ENCODE assay signal across 21 cellular contexts in the genomic region with DNA sequence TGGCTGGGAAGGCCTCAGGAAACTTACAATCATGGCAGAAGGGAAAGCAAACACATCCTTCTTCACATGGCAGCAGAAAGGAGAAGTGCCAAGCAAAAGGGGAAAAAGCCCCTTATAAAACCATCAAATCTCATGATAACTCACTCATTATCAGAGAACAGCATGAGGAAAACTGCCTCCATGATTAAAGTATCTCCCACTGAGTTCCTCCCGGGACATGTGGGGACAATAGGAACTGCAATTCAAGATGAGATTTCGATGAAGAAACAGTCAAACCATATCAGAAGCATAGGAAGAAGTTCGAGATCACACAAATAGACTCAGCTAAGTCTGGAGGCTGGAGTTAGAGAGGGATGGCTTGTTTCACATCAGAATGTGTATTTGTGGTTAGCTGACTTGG.
DNase-seq lines count a peak whose midpoint lies in the region; ATAC-seq, FAIRE-seq and TF ChIP-seq lines count a peak whose summit lies in the region.
"Had no signal": no experiment of that assay in that cellular context is flagged by ENCODE, and none has a peak within 500 bp of the region (broad histone marks: within the 10 kb centered on the region; RNA-seq: fewer than 3 reads in every experiment).

No MANE protein-coding gene starts in this region.

- H3K18ac ChIP-seq in H1 (ENCODE audit: extremely low read depth, low read length) (no peak overlapping the region), neuronal stem cell (ENCODE audit: low read length) (no peak overlapping the region)

- H4K5ac ChIP-seq in H1 (ENCODE audit: insufficient read length, low read depth, low read length): no peak overlapping the region

- H3K27ac ChIP-seq in H1 (ENCODE audit: low read depth, low read length) (no peak overlapping the region), neuronal stem cell (replicated peaks; ENCODE audit: low read length) (no peak overlapping the region)
- no peak overlapping the region for H3K27ac ChIP-seq in CD8-positive, alpha-beta T cell (ENCODE audit: low read depth, low read length)
- H3K27ac ChIP-seq: C4-2B, GM23248 had no signal

- H3K79me1 ChIP-seq in H1 (ENCODE audit: low read depth, low read length) (no peaks in the 10 kb centered on the region), neuronal stem cell (ENCODE audit: low read depth, low read length) (no peaks in the 10 kb centered on the region)

- H3K27ac Mint-ChIP-seq in activated naive CD8-positive, alpha-beta T cell treated with anti-CD3 and anti-CD28 coated beads, Interleukin-2, amount 50 U/mL, for 24 hours: no peak overlapping the region
- H3K27ac Mint-ChIP-seq in CD14-positive monocyte: no peak overlapping the region
- no peak overlapping the region for H3K27ac Mint-ChIP-seq in CD8-positive, alpha-beta T cell
- H3K27ac Mint-ChIP-seq: CD4-positive, alpha-beta memory T cell had no signal

- DNase-seq in H54 (ENCODE audit: insufficient read length, low spot score) (no peak), OCI-M1 (lab: John Stamatoyannopoulos, UW) (peak; percentile 21), H1 (ENCODE audit: low read depth in 1 of 2, low spot score in 2 of 2) (no peak), neuronal stem cell (ENCODE audit: low spot score) (no peak), NCI-H526 (lab: John Stamatoyannopoulos, UW) (no peak), CD14-positive monocyte (ENCODE audit: low spot score) (no peak)
- DNase-seq in activated naive CD8-positive, alpha-beta T cell treated with anti-CD3 and anti-CD28 coated beads, Interleukin-2, amount 50 U/mL, for 24 hours: no peak
- DNase-seq in CD8-positive, alpha-beta T cell: no peak
- DNase-seq: ACHN; CD4-positive, alpha-beta memory T cell; DMS153; DMS79; GDM1; GM23248; HCEC 1CT; Kasumi-1; KG1 had no signal

- no peak overlapping the region for H2BK15ac ChIP-seq in H1 (ENCODE audit: low read length)
- H2BK15ac ChIP-seq in neuronal stem cell (ENCODE audit: low read length): no peak overlapping the region

- WGBS in H1 (ENCODE audit: extremely low coverage in 1 of 2, insufficient coverage in 1 of 2, insufficient read length in 1 of 2, insufficient replicate concordance in 2 of 2, low coverage in 1 of 2, low lambda C conversion rate in 2 of 2, missing lambda C conversion rate in 1 of 2), 2 experiments: 90% methylated on average over 3 of the region's 3 CpGs; no CpG with 5 or more reads in 1 of the 2 experiments
- no CpG with 5 or more reads among the region's 3 CpGs for WGBS in neuronal stem cell (ENCODE audit: extremely low coverage in 2 of 2, insufficient read length in 2 of 2, insufficient replicate concordance in 1 of 2), 2 donors

- H3K4me2 ChIP-seq in H1 (ENCODE audit: insufficient read depth in 1 of 2, low read depth in 2 of 2, low read length in 2 of 2) (no peak overlapping the region), neuronal stem cell (ENCODE audit: insufficient read depth, low read length, poor library complexity, severe bottlenecking) (no peak overlapping the region)

- no peaks in the 10 kb centered on the region for H3K4me1 ChIP-seq in H1 (replicated peaks in 1 of 4; ENCODE audit: control insufficient read depth in 3 of 4, insufficient read depth in 4 of 4, low read length in 3 of 4)
- H3K4me1 ChIP-seq in neuronal stem cell (ENCODE audit: control insufficient read depth in 2 of 2, insufficient read depth in 1 of 2, low read depth in 1 of 2, low read length in 2 of 2): no peaks in the 10 kb centered on the region
- no peaks in the 10 kb centered on the region for H3K4me1 ChIP-seq in CD8-positive, alpha-beta T cell (ENCODE audit: insufficient read depth, low read length)

- no peaks in the 10 kb centered on the region for H3K79me2 ChIP-seq in H1 (ENCODE audit: control insufficient read depth in 1 of 2, insufficient read depth in 2 of 2, low read length in 2 of 2)

- H3K4ac ChIP-seq in H1 (replicated peaks; ENCODE audit: insufficient read length, low read depth, low read length) (no peak overlapping the region), neuronal stem cell (ENCODE audit: low read length) (no peak overlapping the region)

- no peak overlapping the region for H3K56ac ChIP-seq in H1 (replicated peaks; ENCODE audit: insufficient read length, low read depth, low read length)

- no peak overlapping the region for H3K9ac ChIP-seq in H1 (replicated peaks in 1 of 4; ENCODE audit: extremely low read depth in 1 of 4, low read depth in 3 of 4, low read length in 3 of 4)
- H3K9ac ChIP-seq in neuronal stem cell (ENCODE audit: low read depth, low read length, poor library complexity): no peak overlapping the region
- H3K9ac ChIP-seq: GM23248 had no signal

- H4K91ac ChIP-seq in H1 (replicated peaks; ENCODE audit: insufficient read length, low read length) (no peak overlapping the region), neuronal stem cell (ENCODE audit: low read depth, low read length, poor library complexity) (no peak overlapping the region)

- H3K27me3 Mint-ChIP-seq in activated naive CD8-positive, alpha-beta T cell treated with anti-CD3 and anti-CD28 coated beads, Interleukin-2, amount 50 U/mL, for 24 hours: no peaks in the 10 kb centered on the region
- no peaks in the 10 kb centered on the region for H3K27me3 Mint-ChIP-seq in CD14-positive monocyte (ENCODE audit: low read depth in 3 of 3)
- no peaks in the 10 kb centered on the region for H3K27me3 Mint-ChIP-seq in CD8-positive, alpha-beta T cell (ENCODE audit: low read depth)
- H3K27me3 Mint-ChIP-seq: CD4-positive, alpha-beta memory T cell had no signal

- no peak overlapping the region for H2BK12ac ChIP-seq in H1 (ENCODE audit: low read depth, low read length)
- H2BK12ac ChIP-seq in neuronal stem cell (ENCODE audit: low read length): no peak overlapping the region

- CTCF ChIA-PET in H1 (lab: Charles Lee; ENCODE audit: partially characterized antibody): no interaction called here
- CTCF ChIA-PET in CD8-positive, alpha-beta T cell (lab: Charles Lee): no interaction called here

- H3K9me3 Mint-ChIP-seq in activated naive CD8-positive, alpha-beta T cell treated with anti-CD3 and anti-CD28 coated beads, Interleukin-2, amount 50 U/mL, for 24 hours: no peaks in the 10 kb centered on the region
- H3K9me3 Mint-ChIP-seq in CD14-positive monocyte: peaks cover 0 to 12% (median 3%) of the 10 kb centered on the region in 7 donors
- no peaks in the 10 kb centered on the region for H3K9me3 Mint-ChIP-seq in CD8-positive, alpha-beta T cell

- H2AK5ac ChIP-seq in H1 (ENCODE audit: low read depth, low read length): no peak overlapping the region
- H2AK5ac ChIP-seq in neuronal stem cell (ENCODE audit: low read depth, low read length): no peak overlapping the region

- no peaks in the 10 kb centered on the region for H3K4me1 Mint-ChIP-seq in activated naive CD8-positive, alpha-beta T cell treated with anti-CD3 and anti-CD28 coated beads, Interleukin-2, amount 50 U/mL, for 24 hours
- H3K4me1 Mint-ChIP-seq in CD14-positive monocyte: no peaks in the 10 kb centered on the region
- no peaks in the 10 kb centered on the region for H3K4me1 Mint-ChIP-seq in CD8-positive, alpha-beta T cell (ENCODE audit: low read depth)
- H3K4me1 Mint-ChIP-seq: CD4-positive, alpha-beta memory T cell had no signal

- H3K23ac ChIP-seq in H1 (ENCODE audit: insufficient read length) (no peak overlapping the region), neuronal stem cell (ENCODE audit: low read depth, low read length, poor library complexity) (no peak overlapping the region)

- H4K20me1 ChIP-seq in H1 (replicated peaks in 1 of 2; ENCODE audit: control insufficient read depth in 1 of 2, insufficient read depth in 2 of 2, low read length in 2 of 2): no peaks in the 10 kb centered on the region

- H3K14ac ChIP-seq in H1 (ENCODE audit: insufficient read length) (no peak overlapping the region), neuronal stem cell (ENCODE audit: low read length) (no peak overlapping the region)

- H3K27me3 ChIP-seq in H1 (replicated peaks in 1 of 4; ENCODE audit: control insufficient read depth in 3 of 4, extremely low read depth in 1 of 4, insufficient read depth in 3 of 4, low read length in 3 of 4): no peaks in the 10 kb centered on the region
- no peaks in the 10 kb centered on the region for H3K27me3 ChIP-seq in neuronal stem cell (ENCODE audit: control insufficient read depth in 3 of 3, insufficient read depth in 3 of 3, low read depth in 1 of 3, low read length in 3 of 3)
- no peaks in the 10 kb centered on the region for H3K27me3 ChIP-seq in CD8-positive, alpha-beta T cell (ENCODE audit: insufficient read depth, low read length)

- H3K4me3 Mint-ChIP-seq in activated naive CD8-positive, alpha-beta T cell treated with anti-CD3 and anti-CD28 coated beads, Interleukin-2, amount 50 U/mL, for 24 hours: no peak overlapping the region
- H3K4me3 Mint-ChIP-seq in CD14-positive monocyte: no peak overlapping the region
- no peak overlapping the region for H3K4me3 Mint-ChIP-seq in CD8-positive, alpha-beta T cell
- H3K4me3 Mint-ChIP-seq: CD4-positive, alpha-beta memory T cell had no signal

- FAIRE-seq in H54 (lab: Jason Lieb, UNC) (peak; percentile 66), H1 (lab: Jason Lieb, UNC) (no peak)
- FAIRE-seq: A204.1, GM12892, GM18507 had no signal

- H4K8ac ChIP-seq in H1 (ENCODE audit: extremely low read depth, insufficient read depth, low read length) (no peak overlapping the region), neuronal stem cell (ENCODE audit: low read depth, low read length) (no peak overlapping the region)

- no peak overlapping the region for H2BK5ac ChIP-seq in H1 (ENCODE audit: low read depth, low read length)
- H2BK5ac ChIP-seq in neuronal stem cell (ENCODE audit: low read length): no peak overlapping the region

- no peak for TF ChIP-seq EP300 in H1 (IDR thresholded peaks at IDR 0.05; ENCODE audit: borderline replicate concordance in 1 of 2, low read depth in 2 of 2, low read length in 2 of 2)

- no peak overlapping the region for H3K4me3 ChIP-seq in H1 (ENCODE audit: extremely low read depth in 1 of 4, insufficient read depth in 2 of 4, low read depth in 3 of 4, low read length in 4 of 4)
- H3K4me3 ChIP-seq in neuronal stem cell (ENCODE audit: low read length in 2 of 2): no peak overlapping the region
- no peak overlapping the region for H3K4me3 ChIP-seq in CD8-positive, alpha-beta T cell (ENCODE audit: low read depth, low read length)
- H3K4me3 ChIP-seq: GM23248 had no signal

- TF ChIP-seq RAD21 in H1 (IDR thresholded peaks at IDR 0.05 in 1 of 2, conservative IDR thresholded peaks at IDR 0.05 in 1 of 2; ENCODE audit: low read depth in 2 of 2, low read length in 2 of 2): no peak

- POLR2A ChIA-PET in H1 (lab: Charles Lee; ENCODE audit: partially characterized antibody): no interaction called here
- POLR2A ChIA-PET in CD8-positive, alpha-beta T cell (lab: Charles Lee): no interaction called here

- no peak for ATAC-seq in activated naive CD8-positive, alpha-beta T cell treated with anti-CD3 and anti-CD28 coated beads, Interleukin-2, amount 50 U/mL, for 24 hours
- ATAC-seq in CD8-positive, alpha-beta T cell: no peak

- no peaks in the 10 kb centered on the region for H3K9me3 ChIP-seq in H1 (ENCODE audit: insufficient read depth in 2 of 2, low read depth in 1 of 2, low read length in 1 of 2)
- no peaks in the 10 kb centered on the region for H3K9me3 ChIP-seq in neuronal stem cell (replicated peaks in 1 of 2; ENCODE audit: control insufficient read depth in 2 of 2, insufficient read depth in 1 of 2, low read depth in 1 of 2, low read length in 2 of 2)
- no peaks in the 10 kb centered on the region for H3K9me3 ChIP-seq in CD8-positive, alpha-beta T cell (ENCODE audit: low read length)

- intact Hi-C loops in CD14-positive monocyte (cut with micrococcal nuclease): no loop called here
- intact Hi-C loops in CD8-positive, alpha-beta T cell (cut with DNase I, micrococcal nuclease): no loop called here

- H2BK120ac ChIP-seq in H1 (replicated peaks; ENCODE audit: low read depth, low read length) (no peak overlapping the region), neuronal stem cell (ENCODE audit: low read depth, low read length) (no peak overlapping the region)

- TF ChIP-seq POLR2A in H54 (IDR thresholded peaks at IDR 0.05; ENCODE audit: low read depth, low read length): no peak
- TF ChIP-seq POLR2A in H1 (IDR thresholded peaks at IDR 0.05; ENCODE audit: control extremely low read depth in 1 of 2, low read depth in 2 of 2, low read length in 2 of 2): no peak

- H3K36me3 ChIP-seq in H1 (ENCODE audit: control insufficient read depth in 2 of 4, insufficient read depth in 4 of 4, low read length in 3 of 4) (no peaks in the 10 kb centered on the region), neuronal stem cell (replicated peaks in 1 of 2; ENCODE audit: control insufficient read depth in 2 of 2, insufficient read depth in 2 of 2, low read length in 2 of 2) (no peaks in the 10 kb centered on the region)
- H3K36me3 ChIP-seq in CD8-positive, alpha-beta T cell (ENCODE audit: insufficient read depth, low read length): no peaks in the 10 kb centered on the region

- no peak for TF ChIP-seq CTCF in H1 (IDR thresholded peaks at IDR 0.05; ENCODE audit: control extremely low read depth in 1 of 3, insufficient read depth in 1 of 3, low read depth in 1 of 3, low read length in 3 of 3)
- no peak for TF ChIP-seq CTCF in CD14-positive monocyte (IDR thresholded peaks at IDR 0.05)
- TF ChIP-seq CTCF in CD8-positive, alpha-beta T cell (IDR thresholded peaks at IDR 0.05): no peak

- H3K23me2 ChIP-seq in H1 (ENCODE audit: low read depth, low read length): no peaks in the 10 kb centered on the region

- H2AFZ ChIP-seq in H1 (ENCODE audit: low read length): peak overlapping the region; percentile 67; the same call in 1 of the 2 replicates
- peak overlapping the region; percentile 48 for H2AFZ ChIP-seq in neuronal stem cell (ENCODE audit: low read length)
- H2AFZ ChIP-seq: GM23248 had no signal

- no peak overlapping the region for H2BK20ac ChIP-seq in H1 (ENCODE audit: low read length)

- H3K36me3 Mint-ChIP-seq in activated naive CD8-positive, alpha-beta T cell treated with anti-CD3 and anti-CD28 coated beads, Interleukin-2, amount 50 U/mL, for 24 hours (ENCODE audit: low read depth): no peaks in the 10 kb centered on the region
- no peaks in the 10 kb centered on the region for H3K36me3 Mint-ChIP-seq in CD14-positive monocyte
- no peaks in the 10 kb centered on the region for H3K36me3 Mint-ChIP-seq in CD8-positive, alpha-beta T cell
- H3K36me3 Mint-ChIP-seq: CD4-positive, alpha-beta memory T cell had no signal
